16 cellular contexts compared by ENCODE assay signal in genomic region chr9:134785325-134786108, GRCh38.
DNase-seq lines count a peak whose midpoint lies in the region; ATAC-seq, FAIRE-seq and TF ChIP-seq lines count a peak whose summit lies in the region.
"Had no signal": no experiment of that assay in that cellular context is flagged by ENCODE, and none has a peak within 500 bp of the region (broad histone marks: within the 10 kb centered on the region; RNA-seq: fewer than 3 reads in every experiment).

No MANE protein-coding gene starts in this region.

- no peak for FAIRE-seq in pancreas (lab: Jason Lieb, UNC)
- FAIRE-seq: G401.6, TTC549 had no signal

- POLR2A ChIA-PET in RWPE1 (lab: Yijun Ruan, JAX; ENCODE audit: low non-redundant PET): no interaction called here

- DNase-seq in AG20443 (ENCODE audit: low spot score) (peak; percentile 46), RWPE1 (ENCODE audit: low spot score) (no peak), pancreas (no peak), occipital lobe (lab: John Stamatoyannopoulos, UW) (no peak)
- no peak for DNase-seq in NK-92 treated with Interleukin-12 subunit alpha and Interleukin-12 subunit beta, amount 100 ng/mL, for 24 hours (lab: John Stamatoyannopoulos, UW)
- DNase-seq: activated naive CD8-positive, alpha-beta T cell treated with anti-CD3 and anti-CD28 coated beads for 36 hours; islet precursor cell; KG1; NCI-H1930; NCI-H345; stimulated activated CD8-positive, alpha-beta memory T cell treated with anti-CD3 and anti-CD28 coated beads, Interleukin-4, amount 100 ng/mL, for 48 hours had no signal

- H3K27ac ChIP-seq in RWPE1 (peak overlapping the region; percentile 7), gastroesophageal sphincter (peak overlapping the region in 3 of 4 donors; percentile 25 to 39 (median 33)), pancreas (no peak overlapping the region)

- intact Hi-C loops in pancreas (cut with DNase I): no loop called here

- CTCF ChIA-PET in RWPE1 (lab: Yijun Ruan, JAX): no interaction called here

- TF ChIP-seq CTCF in RWPE1 (conservative IDR thresholded peaks at IDR 0.05; ENCODE audit: low read depth) (no peak), gastroesophageal sphincter (IDR thresholded peaks at IDR 0.05) (no peak), pancreas (IDR thresholded peaks at IDR 0.05) (no peak)

- H3K36me3 ChIP-seq in gastroesophageal sphincter: peaks cover 0 to 83% of the 10 kb centered on the region in 2 donors
- H3K36me3 ChIP-seq in pancreas: no peaks in the 10 kb centered on the region

- H3K27me3 ChIP-seq in gastroesophageal sphincter: no peaks in the 10 kb centered on the region
- H3K27me3 ChIP-seq in pancreas: no peaks in the 10 kb centered on the region

- H3K4me1 ChIP-seq in gastroesophageal sphincter (peaks cover 0 to 58% (median 22%) of the 10 kb centered on the region in 3 donors), pancreas (no peaks in the 10 kb centered on the region)

- no peak for TF ChIP-seq EP300 in gastroesophageal sphincter (IDR thresholded peaks at IDR 0.05)

- ATAC-seq in gastroesophageal sphincter (peak; percentile 55), pancreas (peak in 3 of 4 donors; percentile 15 to 25 (median 20)), HG02571 (IDR thresholded peaks at IDR 0.05; ENCODE audit: unreplicated experiment) (no peak), GM21619 (IDR thresholded peaks at IDR 0.05; ENCODE audit: unreplicated experiment) (no peak)

- WGBS in gastroesophageal sphincter (ENCODE audit: low coverage in 1 of 2), 2 donors: 58% methylated on average over 5 of the region's 23 CpGs; no CpG with 5 or more reads in 1 of the 2 donors
- WGBS in pancreas, 2 donors: 55 to 67% methylated on average over 23 of the region's 23 CpGs

- TF ChIP-seq POLR2A in gastroesophageal sphincter (IDR thresholded peaks at IDR 0.05): no peak

- H3K9me3 ChIP-seq in gastroesophageal sphincter: no peaks in the 10 kb centered on the region
- no peaks in the 10 kb centered on the region for H3K9me3 ChIP-seq in pancreas

- H3K4me3 ChIP-seq in gastroesophageal sphincter (no peak overlapping the region), pancreas (no peak overlapping the region)

Comparison
In these comparisons a context has a peak if more than half of its experiments do, and no peak if none do; other contexts are left out.
1. H3K27ac ChIP-seq: peak in RWPE1 (single experiment) and gastroesophageal sphincter (3 of 4); none in pancreas (0 of 4).
2. ATAC-seq: peak in gastroesophageal sphincter (single experiment) and pancreas (3 of 4); none in HG02571 (single experiment) and GM21619 (single experiment).